In genomic region chr4:6548201-6548881, GRCh38 we compare ENCODE assay signal across 9 cellular contexts. TPM values are rescaled to one million over a fixed set of nuclear protein-coding genes. Genes with fewer than 3 reads are reported as not detected.
DNase-seq lines count a peak whose midpoint lies in the region; ATAC-seq and TF ChIP-seq lines count a peak whose summit lies in the region.
"Had no signal": no experiment of that assay in that cellular context is flagged by ENCODE, and none has a peak within 500 bp of the region (broad histone marks: within the 10 kb centered on the region; RNA-seq: fewer than 3 reads in every experiment).

No MANE protein-coding gene starts in this region.

- no peaks in the 10 kb centered on the region for H3K36me3 Mint-ChIP-seq in stimulated activated memory B cell treated with anti-CD40 and anti-IgM and Interleukin-4, amounts not matched to agents 10 μg/mL and 1 μg/mL and 100 μg/mL, for 72 hours
- H3K36me3 Mint-ChIP-seq in activated T-cell treated with anti-CD3 and anti-CD28 coated beads, Interleukin-2, amount 50 U/mL, for 24 hours (ENCODE audit: low read depth), result no peaks in the 10 kb centered on the region

- H3K27ac Mint-ChIP-seq in stimulated activated memory B cell treated with anti-CD40 and anti-IgM and Interleukin-4, amounts not matched to agents 10 μg/mL and 1 μg/mL and 100 μg/mL, for 72 hours, result no peak overlapping the region
- no peak overlapping the region for H3K27ac Mint-ChIP-seq in activated T-cell treated with anti-CD3 and anti-CD28 coated beads, Interleukin-2, amount 50 U/mL, for 24 hours
- H3K27ac Mint-ChIP-seq: memory B cell had no signal

- TF ChIP-seq CTCF in Loucy (conservative IDR thresholded peaks at IDR 0.05; ENCODE audit: low read length), result peak; percentile 58
- TF ChIP-seq CTCF in WERI-Rb-1 (IDR thresholded peaks at IDR 0.05; ENCODE audit: low read depth, low read length), result peak; percentile 91

- H3K9me2 ChIP-seq in Loucy (replicated peaks; ENCODE audit: low read depth, low read length), result no peaks in the 10 kb centered on the region

- no peaks in the 10 kb centered on the region for H3K36me3 ChIP-seq in Loucy (ENCODE audit: insufficient read depth, low read length)
- no peaks in the 10 kb centered on the region for H3K36me3 ChIP-seq in WERI-Rb-1

- H3K4me2 ChIP-seq in Loucy (ENCODE audit: low read depth, low read length, poor library complexity, severe bottlenecking), result no peak overlapping the region

- H3K79me2 ChIP-seq in Loucy (ENCODE audit: insufficient read depth, low read length), result no peaks in the 10 kb centered on the region

- peaks cover 85% of the 10 kb centered on the region for H3K27me3 Mint-ChIP-seq in stimulated activated memory B cell treated with anti-CD40 and anti-IgM and Interleukin-4, amounts not matched to agents 10 μg/mL and 1 μg/mL and 100 μg/mL, for 72 hours
- H3K27me3 Mint-ChIP-seq in activated T-cell treated with anti-CD3 and anti-CD28 coated beads, Interleukin-2, amount 50 U/mL, for 24 hours, result peaks cover 69% of the 10 kb centered on the region

- H3K4me1 ChIP-seq in Loucy (ENCODE audit: insufficient read depth, low read length, poor library complexity, severe bottlenecking), result no peaks in the 10 kb centered on the region

- no peak overlapping the region for H3K9ac ChIP-seq in Loucy (ENCODE audit: low read depth, low read length, poor library complexity, severe bottlenecking)

- H3K4me3 ChIP-seq in Loucy (ENCODE audit: low read length, poor library complexity, severe bottlenecking) (no peak overlapping the region), WERI-Rb-1 (ENCODE audit: low read depth, low read length) (no peak overlapping the region)

- peaks cover 6% of the 10 kb centered on the region for H3K4me1 Mint-ChIP-seq in stimulated activated memory B cell treated with anti-CD40 and anti-IgM and Interleukin-4, amounts not matched to agents 10 μg/mL and 1 μg/mL and 100 μg/mL, for 72 hours
- no peaks in the 10 kb centered on the region for H3K4me1 Mint-ChIP-seq in activated T-cell treated with anti-CD3 and anti-CD28 coated beads, Interleukin-2, amount 50 U/mL, for 24 hours (ENCODE audit: low read depth)
- H3K4me1 Mint-ChIP-seq: memory B cell had no signal

- H3K27me3 ChIP-seq in Loucy (ENCODE audit: insufficient read depth, low read length, poor library complexity, severe bottlenecking) (no peaks in the 10 kb centered on the region), WERI-Rb-1 (ENCODE audit: insufficient read depth, low read depth, severe bottlenecking) (no peaks in the 10 kb centered on the region)

- no peak overlapping the region for H2AFZ ChIP-seq in Loucy (ENCODE audit: low read length)

- peaks cover 10% of the 10 kb centered on the region for H3K9me3 Mint-ChIP-seq in stimulated activated memory B cell treated with anti-CD40 and anti-IgM and Interleukin-4, amounts not matched to agents 10 μg/mL and 1 μg/mL and 100 μg/mL, for 72 hours
- H3K9me3 Mint-ChIP-seq in activated T-cell treated with anti-CD3 and anti-CD28 coated beads, Interleukin-2, amount 50 U/mL, for 24 hours, result peaks cover 11% of the 10 kb centered on the region

- no peak overlapping the region for H3K4me3 Mint-ChIP-seq in stimulated activated memory B cell treated with anti-CD40 and anti-IgM and Interleukin-4, amounts not matched to agents 10 μg/mL and 1 μg/mL and 100 μg/mL, for 72 hours
- H3K4me3 Mint-ChIP-seq in activated T-cell treated with anti-CD3 and anti-CD28 coated beads, Interleukin-2, amount 50 U/mL, for 24 hours, result no peak overlapping the region
- H3K4me3 Mint-ChIP-seq: memory B cell had no signal

- H3F3A ChIP-seq in Loucy (ENCODE audit: low read depth), result no peaks in the 10 kb centered on the region

- intact Hi-C loops in left colon (cut with DNase I, micrococcal nuclease), result loop anchor here in 1 of 2 donors (10.0 kb wide), 1 partner anchor 214 kb away; no protein-coding TSS in a partner anchor

- ATAC-seq in left colon, result peak; percentile 32
- no peak for ATAC-seq in stimulated activated memory B cell treated with anti-CD40 and anti-IgM and Interleukin-4, amounts not matched to agents 10 μg/mL and 1 μg/mL and 100 μg/mL, for 72 hours

- peak; percentile 81 for DNase-seq in DMS 273 (lab: John Stamatoyannopoulos, UW; ENCODE audit: unreplicated experiment)
- DNase-seq in DMS 273 treated with DMSO at 0.1 percent for 48 hours (lab: John Stamatoyannopoulos, UW), result no peak
- peak; percentile 80 for DNase-seq in WERI-Rb-1
- no peak for DNase-seq in left colon
- no peak for DNase-seq in NCI-H1436 treated with DMSO at 0.1 percent for 48 hours (lab: John Stamatoyannopoulos, UW)
- DNase-seq in activated T-cell treated with anti-CD3 and anti-CD28 coated beads, Interleukin-2, amount 50 U/mL, for 24 hours, result no peak

- no peak overlapping the region for H3K27ac ChIP-seq in WERI-Rb-1

- H4K20me1 ChIP-seq in Loucy (ENCODE audit: insufficient read depth, low read length, poor library complexity, severe bottlenecking), result no peaks in the 10 kb centered on the region

- no peaks in the 10 kb centered on the region for H3K9me3 ChIP-seq in Loucy (ENCODE audit: insufficient read depth, low read depth, low read length)
- peaks cover 12% of the 10 kb centered on the region for H3K9me3 ChIP-seq in WERI-Rb-1 (ENCODE audit: severe bottlenecking)

RNA-seq across cellular contexts. Expression of gene MAN2B2, which starts 26.6 kb away (rescaled TPM):
- 10 to 100 TPM; 33.5 to 40.3 TPM for total RNA-seq in left colon

Comparison
In these comparisons a context has a peak if more than half of its experiments do, and no peak if none do; other contexts are left out.
1. DNase-seq: peak in DMS 273 (single experiment) and WERI-Rb-1 (single experiment); none in DMS 273 treated with DMSO at 0.1 percent for 48 hours (single experiment), left colon (0 of 2), NCI-H1436 treated with DMSO at 0.1 percent for 48 hours (single experiment) and activated T-cell treated with anti-CD3 and anti-CD28 coated beads, Interleukin-2, amount 50 U/mL, for 24 hours (single experiment).